1 cellular context compared by ENCODE assay signal in the genomic region with DNA sequence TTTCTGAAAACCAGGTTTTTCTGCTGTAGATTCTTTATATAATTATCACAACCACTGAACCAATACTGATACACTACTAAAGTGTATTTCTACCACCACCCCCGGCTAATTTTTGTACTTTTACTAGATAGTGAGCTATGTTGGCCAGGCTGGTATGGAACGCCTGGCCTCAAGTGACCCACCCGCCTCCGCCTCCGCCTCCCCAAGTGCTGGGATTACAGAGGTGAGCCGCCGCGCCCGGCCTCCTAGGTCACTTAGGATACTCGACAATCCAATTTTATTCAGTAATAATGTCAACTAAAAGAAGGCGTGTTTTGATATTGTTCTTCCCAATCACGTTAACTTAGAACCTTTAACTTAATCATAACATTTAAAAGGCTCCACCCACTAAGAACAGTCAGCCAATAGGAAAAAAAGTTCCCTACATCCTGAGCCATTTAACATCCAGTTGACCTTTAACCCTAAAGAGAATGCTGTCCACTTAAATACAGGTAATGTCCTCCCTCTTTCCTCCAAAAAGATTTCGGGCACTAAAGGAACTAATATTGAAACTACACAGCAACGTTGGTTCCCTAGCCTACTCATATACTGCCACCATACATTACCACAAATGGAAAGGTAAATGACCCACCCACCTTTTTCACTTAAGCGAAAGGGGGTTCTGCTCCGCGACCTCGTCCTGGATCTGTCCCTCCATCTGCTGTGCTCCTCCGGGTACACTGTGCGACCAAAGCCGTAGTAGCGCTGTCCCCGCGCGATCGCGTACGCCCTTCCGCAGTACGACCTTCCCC.
TF ChIP-seq lines count a peak whose summit lies in the region.

No MANE protein-coding gene starts in this region.

TF ChIP-seq in K562, 482 proteins besides CTCF, POLR2A, EP300 and RAD21 (continued from another document and continues in another):
- TF ChIP-seq, protein P1, sequence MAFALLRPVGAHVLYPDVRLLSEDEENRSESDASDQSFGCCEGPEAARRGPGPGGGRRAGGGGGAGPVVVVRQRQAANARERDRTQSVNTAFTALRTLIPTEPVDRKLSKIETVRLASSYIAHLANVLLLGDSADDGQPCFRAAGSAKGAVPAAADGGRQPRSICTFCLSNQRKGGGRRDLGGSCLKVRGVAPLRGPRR (CRISPR knock-in tag; IDR thresholded peaks at IDR 0.05) = 0 out of 2 replicates have a peak, but pooled peaks have one; percentile 31
- TF ChIP-seq, protein P2, sequence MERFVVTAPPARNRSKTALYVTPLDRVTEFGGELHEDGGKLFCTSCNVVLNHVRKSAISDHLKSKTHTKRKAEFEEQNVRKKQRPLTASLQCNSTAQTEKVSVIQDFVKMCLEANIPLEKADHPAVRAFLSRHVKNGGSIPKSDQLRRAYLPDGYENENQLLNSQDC (CRISPR knock-in tag; IDR thresholded peaks at IDR 0.05) = no peak
- TF ChIP-seq HOXB6 (CRISPR knock-in tag; IDR thresholded peaks at IDR 0.05; ENCODE audit: borderline replicate concordance) (no peak), SMARCB1 (IDR thresholded peaks at IDR 0.05; ENCODE audit: insufficient read length, low read depth) (peak; percentile 28), GTF2F1 (IDR thresholded peaks at IDR 0.05; ENCODE audit: low read depth, low read length) (no peak), C11orf30 (IDR thresholded peaks at IDR 0.05; ENCODE audit: low read depth) (no peak), MXD1 (CRISPR knock-in tag; IDR thresholded peaks at IDR 0.05; ENCODE audit: borderline replicate concordance, poor library complexity, severe bottlenecking) (no peak), HBP1 (CRISPR knock-in tag; IDR thresholded peaks at IDR 0.05) (no peak), SMAD3 (CRISPR knock-in tag; conservative IDR thresholded peaks at IDR 0.05) (0 out of 2 replicates have a peak, but pooled peaks have one; percentile 43), THAP12 (CRISPR knock-in tag; IDR thresholded peaks at IDR 0.05) (no peak), NR2C2 (CRISPR knock-in tag; IDR thresholded peaks at IDR 0.05) (peak; percentile 86), NR2C2 (tag; IDR thresholded peaks at IDR 0.05) (peak; percentile 96), ZNF764 (CRISPR knock-in tag; IDR thresholded peaks at IDR 0.05; ENCODE audit: low read depth) (peak; percentile 56; the same call in 1 of the 2 replicates), TAF15 (IDR thresholded peaks at IDR 0.05; ENCODE audit: low read depth, low read length) (no peak), NR2F6 (CRISPR knock-in tag; IDR thresholded peaks at IDR 0.05) (0 out of 2 replicates have a peak, but pooled peaks have one; percentile 8), MCM5 (IDR thresholded peaks at IDR 0.05; ENCODE audit: low read depth) (no peak), NR2C1 (IDR thresholded peaks at IDR 0.05) (peak; percentile 94), NR2C1 (tag; IDR thresholded peaks at IDR 0.05) (peak; percentile 96), WHSC1 (IDR thresholded peaks at IDR 0.05; ENCODE audit: low read length) (no peak), PRMT5 (CRISPR knock-in tag; IDR thresholded peaks at IDR 0.05) (no peak), FOXA1 (IDR thresholded peaks at IDR 0.05; ENCODE audit: borderline replicate concordance) (no peak), TFAM (CRISPR knock-in tag; conservative IDR thresholded peaks at IDR 0.05) (no peak), TOE1 (IDR thresholded peaks at IDR 0.05; ENCODE audit: borderline replicate concordance) (no peak), TOE1 (CRISPR knock-in tag; IDR thresholded peaks at IDR 0.05; ENCODE audit: borderline replicate concordance, low read depth) (peak; percentile 84; the same call in 1 of the 2 replicates), ZNF584 (CRISPR knock-in tag; IDR thresholded peaks at IDR 0.05; ENCODE audit: low read depth) (no peak), RBM15 (IDR thresholded peaks at IDR 0.05; ENCODE audit: insufficient read depth, low read length) (no peak), XRCC3 (IDR thresholded peaks at IDR 0.05) (no peak), ZNF609 (CRISPR knock-in tag; IDR thresholded peaks at IDR 0.05; ENCODE audit: borderline replicate concordance) (peak; percentile 78; the same call in 1 of the 2 replicates), SMAD4 (CRISPR knock-in tag; conservative IDR thresholded peaks at IDR 0.05) (no peak), SAP30 (IDR thresholded peaks at IDR 0.05; ENCODE audit: borderline replicate concordance, insufficient read depth, low read depth, low read length, poor library complexity, severe bottlenecking) (peak; percentile 24), ZFP91 (CRISPR knock-in tag; IDR thresholded peaks at IDR 0.05) (0 out of 2 replicates have a peak, but pooled peaks have one; percentile 41), TEAD2 (tag; IDR thresholded peaks at IDR 0.05) (0 out of 2 replicates have a peak, but pooled peaks have one; percentile 19)
- TF ChIP-seq, protein P3, sequence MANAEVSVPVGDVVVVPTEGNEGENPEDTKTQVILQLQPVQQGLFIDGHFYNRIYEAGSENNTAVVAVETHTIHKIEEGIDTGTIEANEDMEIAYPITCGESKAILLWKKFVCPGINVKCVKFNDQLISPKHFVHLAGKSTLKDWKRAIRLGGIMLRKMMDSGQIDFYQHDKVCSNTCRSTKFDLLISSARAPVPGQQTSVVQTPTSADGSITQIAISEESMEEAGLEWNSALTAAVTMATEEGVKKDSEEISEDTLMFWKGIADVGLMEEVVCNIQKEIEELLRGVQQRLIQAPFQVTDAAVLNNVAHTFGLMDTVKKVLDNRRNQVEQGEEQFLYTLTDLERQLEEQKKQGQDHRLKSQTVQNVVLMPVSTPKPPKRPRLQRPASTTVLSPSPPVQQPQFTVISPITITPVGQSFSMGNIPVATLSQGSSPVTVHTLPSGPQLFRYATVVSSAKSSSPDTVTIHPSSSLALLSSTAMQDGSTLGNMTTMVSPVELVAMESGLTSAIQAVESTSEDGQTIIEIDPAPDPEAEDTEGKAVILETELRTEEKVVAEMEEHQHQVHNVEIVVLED (CRISPR knock-in tag; IDR thresholded peaks at IDR 0.05) = 0 out of 2 replicates have a peak, but pooled peaks have one; percentile 27
- TF ChIP-seq, protein P4, sequence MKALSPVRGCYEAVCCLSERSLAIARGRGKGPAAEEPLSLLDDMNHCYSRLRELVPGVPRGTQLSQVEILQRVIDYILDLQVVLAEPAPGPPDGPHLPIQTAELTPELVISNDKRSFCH (CRISPR knock-in tag; IDR thresholded peaks at IDR 0.05) = no peak
- TF ChIP-seq, protein P4 (tag; IDR thresholded peaks at IDR 0.05) = 0 out of 2 replicates have a peak, but pooled peaks have one; percentile 65
- TF ChIP-seq, protein P5, sequence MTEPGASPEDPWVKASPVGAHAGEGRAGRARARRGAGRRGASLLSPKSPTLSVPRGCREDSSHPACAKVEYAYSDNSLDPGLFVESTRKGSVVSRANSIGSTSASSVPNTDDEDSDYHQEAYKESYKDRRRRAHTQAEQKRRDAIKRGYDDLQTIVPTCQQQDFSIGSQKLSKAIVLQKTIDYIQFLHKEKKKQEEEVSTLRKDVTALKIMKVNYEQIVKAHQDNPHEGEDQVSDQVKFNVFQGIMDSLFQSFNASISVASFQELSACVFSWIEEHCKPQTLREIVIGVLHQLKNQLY (CRISPR knock-in tag; conservative IDR thresholded peaks at IDR 0.05) = 0 out of 4 replicates have a peak, but pooled peaks of 1 of the 2 experiments have one; percentile 57
- TF ChIP-seq, protein P6, sequence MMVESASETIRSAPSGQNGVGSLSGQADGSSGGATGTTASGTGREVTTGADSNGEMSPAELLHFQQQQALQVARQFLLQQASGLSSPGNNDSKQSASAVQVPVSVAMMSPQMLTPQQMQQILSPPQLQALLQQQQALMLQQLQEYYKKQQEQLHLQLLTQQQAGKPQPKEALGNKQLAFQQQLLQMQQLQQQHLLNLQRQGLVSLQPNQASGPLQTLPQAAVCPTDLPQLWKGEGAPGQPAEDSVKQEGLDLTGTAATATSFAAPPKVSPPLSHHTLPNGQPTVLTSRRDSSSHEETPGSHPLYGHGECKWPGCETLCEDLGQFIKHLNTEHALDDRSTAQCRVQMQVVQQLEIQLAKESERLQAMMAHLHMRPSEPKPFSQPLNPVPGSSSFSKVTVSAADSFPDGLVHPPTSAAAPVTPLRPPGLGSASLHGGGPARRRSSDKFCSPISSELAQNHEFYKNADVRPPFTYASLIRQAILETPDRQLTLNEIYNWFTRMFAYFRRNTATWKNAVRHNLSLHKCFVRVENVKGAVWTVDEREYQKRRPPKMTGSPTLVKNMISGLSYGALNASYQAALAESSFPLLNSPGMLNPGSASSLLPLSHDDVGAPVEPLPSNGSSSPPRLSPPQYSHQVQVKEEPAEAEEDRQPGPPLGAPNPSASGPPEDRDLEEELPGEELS (CRISPR knock-in tag; IDR thresholded peaks at IDR 0.05; ENCODE audit: borderline replicate concordance) = 0 out of 2 replicates have a peak, but pooled peaks have one; percentile 24
- TF ChIP-seq, protein P7, sequence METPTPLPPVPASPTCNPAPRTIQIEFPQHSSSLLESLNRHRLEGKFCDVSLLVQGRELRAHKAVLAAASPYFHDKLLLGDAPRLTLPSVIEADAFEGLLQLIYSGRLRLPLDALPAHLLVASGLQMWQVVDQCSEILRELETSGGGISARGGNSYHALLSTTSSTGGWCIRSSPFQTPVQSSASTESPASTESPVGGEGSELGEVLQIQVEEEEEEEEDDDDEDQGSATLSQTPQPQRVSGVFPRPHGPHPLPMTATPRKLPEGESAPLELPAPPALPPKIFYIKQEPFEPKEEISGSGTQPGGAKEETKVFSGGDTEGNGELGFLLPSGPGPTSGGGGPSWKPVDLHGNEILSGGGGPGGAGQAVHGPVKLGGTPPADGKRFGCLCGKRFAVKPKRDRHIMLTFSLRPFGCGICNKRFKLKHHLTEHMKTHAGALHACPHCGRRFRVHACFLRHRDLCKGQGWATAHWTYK (CRISPR knock-in tag; IDR thresholded peaks at IDR 0.05) = 0 out of 2 replicates have a peak, but pooled peaks have one; percentile 61
